Comparison of ENCODE assay signal across 8 cellular contexts in genomic region chr1:207868769-207869721, GRCh38. TPM values are rescaled to one million over a fixed set of nuclear protein-coding genes. Genes with fewer than 3 reads are reported as not detected.
DNase-seq lines count a peak whose midpoint lies in the region; ATAC-seq, FAIRE-seq and TF ChIP-seq lines count a peak whose summit lies in the region.

No MANE protein-coding gene starts in this region.

- intact Hi-C loops in A673 (cut with micrococcal nuclease; ENCODE audit: unreplicated experiment) (loop anchor here (5.0 kb wide), 1 partner anchor 42 kb away; no protein-coding TSS in a partner anchor), kidney (cut with DNase I) (loop anchor here (5.0 kb wide), 1 partner anchor 42 kb away; no protein-coding TSS in a partner anchor)

- peak overlapping the region; percentile 72 to 93 for H3K9ac ChIP-seq in kidney (ENCODE audit: low read length in 2 of 2)

- peak; percentile 59 for TF ChIP-seq CTCF in A673 (conservative IDR thresholded peaks at IDR 0.05; ENCODE audit: low read depth, low read length)
- peak; percentile 99 for TF ChIP-seq CTCF in kidney (IDR thresholded peaks at IDR 0.05; ENCODE audit: borderline replicate concordance, extremely low read depth, insufficient read depth)

- no peaks in the 10 kb centered on the region for H3K27me3 ChIP-seq in A673 (replicated peaks; ENCODE audit: insufficient read depth, low read depth, low read length, poor library complexity)

- POLR2A ChIA-PET in A673 (lab: Charles Lee; ENCODE audit: low non-redundant PET), result no interaction called here

- CTCF ChIA-PET in A673 (lab: Charles Lee), result interaction anchor here (0.6 to 1.9 kb wide), 5 partner anchors 16 to 444 kb away, joined by 4 to 9 read pairs (median 7); no protein-coding TSS in a partner anchor

- H3K27ac ChIP-seq in A673 (ENCODE audit: low read depth, low read length, poor library complexity, severe bottlenecking) (no peak overlapping the region), kidney (ENCODE audit: low read depth in 2 of 2, low read length in 2 of 2) (peak overlapping the region; percentile 93 to 97)

- FAIRE-seq in kidney (lab: Jason Lieb, UNC), result no peak

- H3K4me3 ChIP-seq in A673 (ENCODE audit: low read depth, low read length, poor library complexity, severe bottlenecking) (peak overlapping the region; percentile 63), kidney (ENCODE audit: low read length in 2 of 2) (peak overlapping the region; percentile 76 to 81)

- TF ChIP-seq POLR2A in GM15510 (IDR thresholded peaks at IDR 0.05; ENCODE audit: borderline replicate concordance, extremely low read depth, insufficient read length), result peak; percentile 64

- BruUV-seq in A673 (replicated peaks; lab: Mats Ljungman, UMichigan), result no TSS peak

- H3K9me3 ChIP-seq in A673 (ENCODE audit: low read depth, low read length, poor library complexity, severe bottlenecking), result no peaks in the 10 kb centered on the region
- no peaks in the 10 kb centered on the region for H3K9me3 ChIP-seq in kidney (ENCODE audit: control insufficient read depth in 1 of 2, low read length in 2 of 2)

- H3K4me1 ChIP-seq in A673 (ENCODE audit: insufficient read depth, low read length, poor library complexity, severe bottlenecking) (no peaks in the 10 kb centered on the region), kidney (ENCODE audit: control insufficient read depth in 1 of 2, insufficient read depth in 1 of 2, low read depth in 1 of 2, low read length in 2 of 2) (peaks cover 27 to 28% of the 10 kb centered on the region in 2 donors)

- DNase-seq in A673 (ENCODE audit: low spot score) (peak; percentile 77), NCI-H2107 (lab: John Stamatoyannopoulos, UW) (peak; percentile 79), cerebellar cortex (ENCODE audit: low spot score) (peak; percentile 81), kidney (peak; percentile 92)
- peak; percentile 41 for DNase-seq in activated CD4-positive, CD25-positive, alpha-beta regulatory T cell treated with anti-CD3 and anti-CD28 coated beads, Interleukin-2, amount 50 U/mL, for 16 hours (ENCODE audit: low read depth, low spot score)
- peak; percentile 67 for DNase-seq in stimulated activated CD4-positive, alpha-beta T cell treated with anti-CD3 and anti-CD28 coated beads, Interleukin-12 subunit alpha, Interleukin-12 subunit beta, amount 100 ng/mL, for 4 hours

- H3K36me3 ChIP-seq in A673 (ENCODE audit: insufficient read depth, low read length, poor library complexity, severe bottlenecking) (no peaks in the 10 kb centered on the region), kidney (ENCODE audit: control insufficient read depth in 1 of 2, insufficient read depth in 2 of 2, low read length in 2 of 2) (peaks cover 0 to 5% of the 10 kb centered on the region in 2 donors)

- peak; percentile 78 for ATAC-seq in HG02885 (IDR thresholded peaks at IDR 0.05; ENCODE audit: poor library complexity, unreplicated experiment)

RNA-seq across cellular contexts. Expression of gene CD34, which starts 41.9 kb away (rescaled TPM):
- not detected in 2 replicates for total RNA-seq in A673 (2021)
- total RNA-seq in kidney, result 50.9 TPM
- 69.4 TPM for polyA plus RNA-seq in kidney (ENCODE audit: insufficient read depth, low read depth, low replicate concordance)

Comparison
In these comparisons a context has a peak if more than half of its experiments do, and no peak if none do; other contexts are left out.
1. DNase-seq: peak in every context shown above with its lines; median percentile 92 in kidney; 81 in cerebellar cortex; 79 in NCI-H2107; 77 in A673; 67 in stimulated activated CD4-positive, alpha-beta T cell treated with anti-CD3 and anti-CD28 coated beads, Interleukin-12 subunit alpha, Interleukin-12 subunit beta, amount 100 ng/mL, for 4 hours; 41 in activated CD4-positive, CD25-positive, alpha-beta regulatory T cell treated with anti-CD3 and anti-CD28 coated beads, Interleukin-2, amount 50 U/mL, for 16 hours.
2. RNA of gene CD34, which starts 41.9 kb away (total RNA-seq): 50.9 TPM in kidney (single experiment); not detected in A673; every median in the first group is over 10 times any median in the second.